ENCODE assay signal across 9 cellular contexts in genomic region chr9:136244776-136245193, GRCh38. TPM values are rescaled to one million over a fixed set of nuclear protein-coding genes. Genes with fewer than 3 reads are reported as not detected.
DNase-seq lines count a peak whose midpoint lies in the region; ATAC-seq and TF ChIP-seq lines count a peak whose summit lies in the region.
"Had no signal": no experiment of that assay in that cellular context is flagged by ENCODE, and none has a peak within 500 bp of the region (broad histone marks: within the 10 kb centered on the region; RNA-seq: fewer than 3 reads in every experiment).

No MANE protein-coding gene starts in this region.

- H3K36me3 ChIP-seq in MG63 (peaks cover 7% of the 10 kb centered on the region; the same call in 1 of the 2 replicates), ectodermal cell (ENCODE audit: control insufficient read depth, insufficient read depth, low read length) (no peaks in the 10 kb centered on the region)

- H3K4me3 Mint-ChIP-seq in nephron progenitor cell, result peak overlapping the region; percentile 94

- H3K4me1 Mint-ChIP-seq in nephron progenitor cell, result peaks cover 76% of the 10 kb centered on the region

- H3K4me3 ChIP-seq in MG63 (peak overlapping the region; percentile 91), ectodermal cell (ENCODE audit: insufficient read depth, low read depth, low read length) (peak overlapping the region; percentile 82)

- H3K9me3 ChIP-seq in MG63 (no peaks in the 10 kb centered on the region), ectodermal cell (ENCODE audit: control insufficient read depth, low read length) (no peaks in the 10 kb centered on the region)

- DNase-seq in MG63, result no peak
- no peak for DNase-seq in nephron progenitor cell
- DNase-seq in iPS-NIHi11 (ENCODE audit: low spot score), result no peak
- DNase-seq in SHP77 treated with DMSO at 0.1 percent for 48 hours (lab: John Stamatoyannopoulos, UW), result no peak
- no peak for DNase-seq in HuH-7.5 (ENCODE audit: low spot score)
- DNase-seq: NK-92 treated with Interleukin-12 subunit alpha and Interleukin-12 subunit beta, amount 100 ng/mL, for 24 hours had no signal

- H3K9me3 Mint-ChIP-seq in nephron progenitor cell, result no peaks in the 10 kb centered on the region

- WGBS in ectodermal cell, 2 experiments, result 9 to 13% methylated on average over 7 of the region's 7 CpGs

- TF ChIP-seq CTCF in C4-2B (conservative IDR thresholded peaks at IDR 0.05) (no peak), nephron progenitor cell (IDR thresholded peaks at IDR 0.05) (no peak)

- peak overlapping the region; percentile 93 for H3K27ac Mint-ChIP-seq in nephron progenitor cell

- peaks cover 20% of the 10 kb centered on the region for H3K27me3 Mint-ChIP-seq in nephron progenitor cell (ENCODE audit: low read depth, poor library complexity)

- H3K27me3 ChIP-seq in MG63 (no peaks in the 10 kb centered on the region), ectodermal cell (ENCODE audit: control insufficient read depth, insufficient read depth, low read length, poor library complexity, severe bottlenecking) (no peaks in the 10 kb centered on the region)

- no peaks in the 10 kb centered on the region for H3K36me3 Mint-ChIP-seq in nephron progenitor cell (ENCODE audit: low read depth)

- peak overlapping the region; percentile 82 for H3K27ac ChIP-seq in C4-2B
- no peak overlapping the region for H3K27ac ChIP-seq in ectodermal cell (ENCODE audit: insufficient read depth, low read depth, low read length, poor library complexity, severe bottlenecking)

- peaks cover 28% of the 10 kb centered on the region for H3K4me1 ChIP-seq in ectodermal cell (ENCODE audit: control insufficient read depth, insufficient read depth, low read length)

- ATAC-seq in HG02884 (IDR thresholded peaks at IDR 0.05; ENCODE audit: unreplicated experiment), result no peak

RNA-seq across cellular contexts. Expression of gene QSOX2, which starts 0.8 kb away (rescaled TPM):
- total RNA-seq in MG63 (2014; rRNA removed; shearing (Covaris generic); ENCODE audit: low replicate concordance), result 22.7 and 28.2 TPM in 2 replicates
- 30.4 TPM for polyA plus RNA-seq in ectodermal cell (2013, experiment 1 of 4)
- 28.2 TPM for polyA plus RNA-seq in ectodermal cell (2013, experiment 2 of 4)
- polyA plus RNA-seq in ectodermal cell (2013, experiment 3 of 4), result 24.1 TPM
- polyA plus RNA-seq in ectodermal cell (2013, experiment 4 of 4), result 24.8 TPM

RNA-seq across cellular contexts. Expression of gene LHX3, which starts 39.9 kb away (rescaled TPM):
- total RNA-seq in MG63 (2014; rRNA removed; shearing (Covaris generic); ENCODE audit: low replicate concordance), result not detected in 2 replicates
- not detected for polyA plus RNA-seq in ectodermal cell (2013, experiment 1 of 4)
- polyA plus RNA-seq in ectodermal cell (2013, experiment 2 of 4), result not detected
- polyA plus RNA-seq in ectodermal cell (2013, experiment 3 of 4), result not detected
- polyA plus RNA-seq in ectodermal cell (2013, experiment 4 of 4), result not detected

RNA-seq across cellular contexts. Expression of gene CCDC187, which starts 59.1 kb away (rescaled TPM):
- 0.02 TPM in 1 of 2 replicates, not detected in the other for total RNA-seq in MG63 (2014; rRNA removed; shearing (Covaris generic); ENCODE audit: low replicate concordance)
- 0.07 TPM for polyA plus RNA-seq in ectodermal cell (2013, experiment 1 of 4)
- polyA plus RNA-seq in ectodermal cell (2013, experiment 2 of 4), result 0.09 TPM
- polyA plus RNA-seq in ectodermal cell (2013, experiment 3 of 4), result 0.05 TPM
- polyA plus RNA-seq in ectodermal cell (2013, experiment 4 of 4), result 0.12 TPM
